Comparison of ENCODE assay signal across 16 cellular contexts in genomic region chr9:18786196-18786595, GRCh38.
DNase-seq lines count a peak whose midpoint lies in the region; TF ChIP-seq lines count a peak whose summit lies in the region.
"Had no signal": no experiment of that assay in that cellular context is flagged by ENCODE, and none has a peak within 500 bp of the region (broad histone marks: within the 10 kb centered on the region; RNA-seq: fewer than 3 reads in every experiment).

No MANE protein-coding gene starts in this region.

- H3K4me3 ChIP-seq in adrenal gland (no peak overlapping the region), muscle layer of duodenum (ENCODE audit: low read depth in 1 of 2, low read length in 2 of 2) (no peak overlapping the region), tibial nerve (no peak overlapping the region), OCI-LY7 (ENCODE audit: low read depth, low read length, poor library complexity, severe bottlenecking) (no peak overlapping the region), H7 (ENCODE audit: insufficient read depth, low read depth, low read length) (no peak overlapping the region)

- intact Hi-C loops in adrenal gland (cut with DNase I) (no loop called here), OCI-LY7 (cut with micrococcal nuclease; ENCODE audit: unreplicated experiment) (no loop called here)

- no peak for TF ChIP-seq POLR2A in adrenal gland (IDR thresholded peaks at IDR 0.05)
- no peak for TF ChIP-seq POLR2A in tibial nerve (IDR thresholded peaks at IDR 0.05)

- TF ChIP-seq CTCF in adrenal gland (IDR thresholded peaks at IDR 0.05) (no peak), tibial nerve (IDR thresholded peaks at IDR 0.05) (no peak), OCI-LY7 (conservative IDR thresholded peaks at IDR 0.05; ENCODE audit: low read length) (no peak)

- H3K9me2 ChIP-seq in OCI-LY7 (ENCODE audit: insufficient read depth, low read length): no peaks in the 10 kb centered on the region

- no peaks in the 10 kb centered on the region for H3K27me3 ChIP-seq in adrenal gland
- H3K27me3 ChIP-seq in muscle layer of duodenum (ENCODE audit: low read depth, low read length): no peaks in the 10 kb centered on the region
- no peaks in the 10 kb centered on the region for H3K27me3 ChIP-seq in tibial nerve
- no peaks in the 10 kb centered on the region for H3K27me3 ChIP-seq in H7 (ENCODE audit: control insufficient read depth, insufficient read depth, low read length)

- BruUV-seq in OCI-LY7 (replicated peaks; lab: Mats Ljungman, UMichigan): no TSS peak

- WGBS in adrenal gland, 4 donors: 50 to 59% (median 50%) methylated on average over 3 of the region's 3 CpGs
- WGBS in tibial nerve, 2 donors: 43 to 55% methylated on average over 3 of the region's 3 CpGs

- peak overlapping the region in 4 of 5 donors; percentile 6 to 84 (median 40) for H3K27ac ChIP-seq in adrenal gland
- peak overlapping the region; percentile 6 for H3K27ac ChIP-seq in muscle layer of duodenum (ENCODE audit: low read length)
- peak overlapping the region in 3 of 4 donors; percentile 43 to 75 (median 68) for H3K27ac ChIP-seq in tibial nerve
- no peak overlapping the region for H3K27ac ChIP-seq in OCI-LY7 (ENCODE audit: low read depth, low read length, poor library complexity, severe bottlenecking)
- H3K27ac ChIP-seq: VCaP had no signal

- DNase-seq in NCI-H82 (lab: John Stamatoyannopoulos, UW) (peak; percentile 2), NCI-H82 treated with DMSO at 0.1 percent for 48 hours (lab: John Stamatoyannopoulos, UW; ENCODE audit: unreplicated experiment) (no peak), adrenal gland (no peak), tibial nerve (ENCODE audit: low spot score in 2 of 2) (no peak), NCI-H146 treated with DMSO at 0.1 percent for 48 hours (lab: John Stamatoyannopoulos, UW; ENCODE audit: unreplicated experiment) (no peak), OCI-LY7 (ENCODE audit: low spot score) (no peak), H7 (no peak)
- DNase-seq: activated CD8-positive, alpha-beta T cell treated with anti-CD3 and anti-CD28 coated beads, Interleukin-2, amount 10 ng/mL, durations not matched to agents 7 days and 5 days; caudate nucleus; CD4-positive, CD25-positive, alpha-beta regulatory T cell; HCEC 1CT; NCI-H1694 treated with DMSO at 0.1 percent for 48 hours; NCI-H774; stimulated activated CD4-positive, alpha-beta T cell treated with anti-CD3 and anti-CD28 coated beads, Interleukin-4, amount 100 ng/mL, for 1 hour had no signal

- H3K36me3 ChIP-seq in adrenal gland (replicated peaks in 1 of 2) (no peaks in the 10 kb centered on the region), muscle layer of duodenum (ENCODE audit: control insufficient read depth in 1 of 2, insufficient read depth in 2 of 2, low read length in 2 of 2) (no peaks in the 10 kb centered on the region), tibial nerve (no peaks in the 10 kb centered on the region), OCI-LY7 (ENCODE audit: insufficient read depth, low read length) (no peaks in the 10 kb centered on the region), H7 (replicated peaks; ENCODE audit: control insufficient read depth, insufficient read depth, low read length) (no peaks in the 10 kb centered on the region)

- H3K4me1 ChIP-seq in adrenal gland (replicated peaks in 1 of 2): peaks cover 4 to 11% of the 10 kb centered on the region in 2 donors
- peaks cover 7 to 15% of the 10 kb centered on the region in 2 donors for H3K4me1 ChIP-seq in muscle layer of duodenum (ENCODE audit: control insufficient read depth in 1 of 2, insufficient read depth in 2 of 2, low read length in 2 of 2)
- H3K4me1 ChIP-seq in tibial nerve: peaks cover 0 to 34% (median 2%) of the 10 kb centered on the region in 4 donors
- no peaks in the 10 kb centered on the region for H3K4me1 ChIP-seq in OCI-LY7 (ENCODE audit: insufficient read depth, low read length, poor library complexity, severe bottlenecking)

- no peaks in the 10 kb centered on the region for H3K79me2 ChIP-seq in OCI-LY7 (ENCODE audit: insufficient read depth, low read depth, low read length)

- no peak overlapping the region for H2AFZ ChIP-seq in OCI-LY7 (ENCODE audit: low read length)

- no peaks in the 10 kb centered on the region for H4K20me1 ChIP-seq in OCI-LY7 (ENCODE audit: insufficient read depth, low read length)

- CTCF ChIA-PET in OCI-LY7 (lab: Charles Lee; ENCODE audit: unreplicated experiment): no interaction called here

- TF ChIP-seq EP300 in tibial nerve (IDR thresholded peaks at IDR 0.05): no peak

- POLR2A ChIA-PET in OCI-LY7 (lab: Charles Lee): no interaction called here

- H3K4me2 ChIP-seq in OCI-LY7 (ENCODE audit: low read length): no peak overlapping the region

- H3K9me3 ChIP-seq in adrenal gland (replicated peaks in 1 of 3) (no peaks in the 10 kb centered on the region), muscle layer of duodenum (ENCODE audit: control insufficient read depth in 1 of 2, low read length in 2 of 2) (no peaks in the 10 kb centered on the region), tibial nerve (no peaks in the 10 kb centered on the region), OCI-LY7 (ENCODE audit: low read length) (no peaks in the 10 kb centered on the region)
